Comparison of ENCODE assay signal across 1 cellular context in the genomic region with DNA sequence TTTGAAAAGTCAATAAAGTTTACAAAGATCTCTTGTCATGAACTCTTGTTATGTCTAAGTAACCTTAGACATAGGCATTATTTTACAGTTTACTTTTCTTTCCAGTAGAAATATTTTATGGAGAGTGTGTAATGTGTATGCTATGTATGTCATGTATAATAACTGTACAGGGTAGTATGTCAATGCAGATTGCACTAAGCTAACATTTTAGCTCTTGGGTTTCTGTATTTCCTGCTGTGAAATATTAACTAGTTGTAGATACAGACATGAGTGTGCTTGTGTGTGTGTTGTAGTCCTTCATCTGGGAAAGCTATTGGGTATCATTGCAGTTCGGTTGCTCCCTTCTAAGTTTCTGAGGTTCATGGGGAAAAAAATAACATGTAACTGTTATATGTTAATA.
TF ChIP-seq lines count a peak whose summit lies in the region.

No MANE protein-coding gene starts in this region.

TF ChIP-seq in HepG2, 621 proteins besides CTCF, POLR2A, EP300 and RAD21 (continued from another document):
- TF ChIP-seq, protein P1, sequence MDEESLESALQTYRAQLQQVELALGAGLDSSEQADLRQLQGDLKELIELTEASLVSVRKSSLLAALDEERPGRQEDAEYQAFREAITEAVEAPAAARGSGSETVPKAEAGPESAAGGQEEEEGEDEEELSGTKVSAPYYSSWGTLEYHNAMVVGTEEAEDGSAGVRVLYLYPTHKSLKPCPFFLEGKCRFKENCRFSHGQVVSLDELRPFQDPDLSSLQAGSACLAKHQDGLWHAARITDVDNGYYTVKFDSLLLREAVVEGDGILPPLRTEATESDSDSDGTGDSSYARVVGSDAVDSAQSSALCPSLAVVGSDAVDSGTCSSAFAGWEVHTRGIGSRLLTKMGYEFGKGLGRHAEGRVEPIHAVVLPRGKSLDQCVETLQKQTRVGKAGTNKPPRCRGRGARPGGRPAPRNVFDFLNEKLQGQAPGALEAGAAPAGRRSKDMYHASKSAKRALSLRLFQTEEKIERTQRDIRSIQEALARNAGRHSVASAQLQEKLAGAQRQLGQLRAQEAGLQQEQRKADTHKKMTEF (CRISPR knock-in tag; IDR thresholded peaks at IDR 0.05) = peak; percentile 44; the same call in 1 of the 2 replicates
- TF ChIP-seq, protein P2, sequence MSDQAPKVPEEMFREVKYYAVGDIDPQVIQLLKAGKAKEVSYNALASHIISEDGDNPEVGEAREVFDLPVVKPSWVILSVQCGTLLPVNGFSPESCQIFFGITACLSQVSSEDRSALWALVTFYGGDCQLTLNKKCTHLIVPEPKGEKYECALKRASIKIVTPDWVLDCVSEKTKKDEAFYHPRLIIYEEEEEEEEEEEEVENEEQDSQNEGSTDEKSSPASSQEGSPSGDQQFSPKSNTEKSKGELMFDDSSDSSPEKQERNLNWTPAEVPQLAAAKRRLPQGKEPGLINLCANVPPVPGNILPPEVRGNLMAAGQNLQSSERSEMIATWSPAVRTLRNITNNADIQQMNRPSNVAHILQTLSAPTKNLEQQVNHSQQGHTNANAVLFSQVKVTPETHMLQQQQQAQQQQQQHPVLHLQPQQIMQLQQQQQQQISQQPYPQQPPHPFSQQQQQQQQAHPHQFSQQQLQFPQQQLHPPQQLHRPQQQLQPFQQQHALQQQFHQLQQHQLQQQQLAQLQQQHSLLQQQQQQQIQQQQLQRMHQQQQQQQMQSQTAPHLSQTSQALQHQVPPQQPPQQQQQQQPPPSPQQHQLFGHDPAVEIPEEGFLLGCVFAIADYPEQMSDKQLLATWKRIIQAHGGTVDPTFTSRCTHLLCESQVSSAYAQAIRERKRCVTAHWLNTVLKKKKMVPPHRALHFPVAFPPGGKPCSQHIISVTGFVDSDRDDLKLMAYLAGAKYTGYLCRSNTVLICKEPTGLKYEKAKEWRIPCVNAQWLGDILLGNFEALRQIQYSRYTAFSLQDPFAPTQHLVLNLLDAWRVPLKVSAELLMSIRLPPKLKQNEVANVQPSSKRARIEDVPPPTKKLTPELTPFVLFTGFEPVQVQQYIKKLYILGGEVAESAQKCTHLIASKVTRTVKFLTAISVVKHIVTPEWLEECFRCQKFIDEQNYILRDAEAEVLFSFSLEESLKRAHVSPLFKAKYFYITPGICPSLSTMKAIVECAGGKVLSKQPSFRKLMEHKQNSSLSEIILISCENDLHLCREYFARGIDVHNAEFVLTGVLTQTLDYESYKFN (CRISPR knock-in tag; conservative IDR thresholded peaks at IDR 0.05) = peak; percentile 43; the same call in 1 of the 2 replicates
- TF ChIP-seq SIX1 (CRISPR knock-in tag; IDR thresholded peaks at IDR 0.05; ENCODE audit: borderline replicate concordance) (peak; percentile 38; the same call in 1 of the 2 replicates), KAT8 (CRISPR knock-in tag; IDR thresholded peaks at IDR 0.05) (peak; percentile 24; the same call in 1 of the 2 replicates), FOXA1 (IDR thresholded peaks at IDR 0.05) (no peak), FOXA1 (CRISPR knock-in tag; IDR thresholded peaks at IDR 0.05) (0 out of 2 replicates have a peak, but pooled peaks have one; percentile 21), ZNF569 (CRISPR knock-in tag; IDR thresholded peaks at IDR 0.05; ENCODE audit: borderline replicate concordance) (0 out of 2 replicates have a peak, but pooled peaks have one; percentile 55), ZNF33B (CRISPR knock-in tag; IDR thresholded peaks at IDR 0.05) (no peak), ZNF652 (CRISPR knock-in tag; IDR thresholded peaks at IDR 0.05; ENCODE audit: borderline replicate concordance, low read depth) (peak; percentile 67), ZNF331 (CRISPR knock-in tag; IDR thresholded peaks at IDR 0.05) (peak; percentile 39; the same call in 1 of the 2 replicates), GATA4 (IDR thresholded peaks at IDR 0.05; ENCODE audit: borderline replicate concordance, low read depth) (no peak)
- TF ChIP-seq, protein P3, sequence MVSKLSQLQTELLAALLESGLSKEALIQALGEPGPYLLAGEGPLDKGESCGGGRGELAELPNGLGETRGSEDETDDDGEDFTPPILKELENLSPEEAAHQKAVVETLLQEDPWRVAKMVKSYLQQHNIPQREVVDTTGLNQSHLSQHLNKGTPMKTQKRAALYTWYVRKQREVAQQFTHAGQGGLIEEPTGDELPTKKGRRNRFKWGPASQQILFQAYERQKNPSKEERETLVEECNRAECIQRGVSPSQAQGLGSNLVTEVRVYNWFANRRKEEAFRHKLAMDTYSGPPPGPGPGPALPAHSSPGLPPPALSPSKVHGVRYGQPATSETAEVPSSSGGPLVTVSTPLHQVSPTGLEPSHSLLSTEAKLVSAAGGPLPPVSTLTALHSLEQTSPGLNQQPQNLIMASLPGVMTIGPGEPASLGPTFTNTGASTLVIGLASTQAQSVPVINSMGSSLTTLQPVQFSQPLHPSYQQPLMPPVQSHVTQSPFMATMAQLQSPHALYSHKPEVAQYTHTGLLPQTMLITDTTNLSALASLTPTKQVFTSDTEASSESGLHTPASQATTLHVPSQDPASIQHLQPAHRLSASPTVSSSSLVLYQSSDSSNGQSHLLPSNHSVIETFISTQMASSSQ (IDR thresholded peaks at IDR 0.05; ENCODE audit: low read depth) = peak; percentile 75
- TF ChIP-seq, protein P3 (CRISPR knock-in tag; IDR thresholded peaks at IDR 0.05; ENCODE audit: borderline replicate concordance) = peak; percentile 67; the same call in 1 of the 2 replicates
- TF ChIP-seq, protein P4, sequence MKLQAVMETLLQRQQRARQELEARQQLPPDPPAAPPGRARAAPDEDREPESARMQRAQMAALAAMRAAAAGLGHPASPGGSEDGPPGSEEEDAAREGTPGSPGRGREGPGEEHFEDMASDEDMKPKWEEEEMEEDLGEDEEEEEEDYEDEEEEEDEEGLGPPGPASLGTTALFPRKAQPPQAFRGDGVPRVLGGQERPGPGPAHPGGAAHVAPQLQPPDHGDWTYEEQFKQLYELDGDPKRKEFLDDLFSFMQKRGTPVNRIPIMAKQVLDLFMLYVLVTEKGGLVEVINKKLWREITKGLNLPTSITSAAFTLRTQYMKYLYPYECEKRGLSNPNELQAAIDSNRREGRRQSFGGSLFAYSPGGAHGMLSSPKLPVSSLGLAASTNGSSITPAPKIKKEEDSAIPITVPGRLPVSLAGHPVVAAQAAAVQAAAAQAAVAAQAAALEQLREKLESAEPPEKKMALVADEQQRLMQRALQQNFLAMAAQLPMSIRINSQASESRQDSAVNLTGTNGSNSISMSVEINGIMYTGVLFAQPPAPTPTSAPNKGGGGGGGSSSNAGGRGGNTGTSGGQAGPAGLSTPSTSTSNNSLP (IDR thresholded peaks at IDR 0.05; ENCODE audit: low read depth, low read length) = peak; percentile 63
- TF ChIP-seq, protein P5, sequence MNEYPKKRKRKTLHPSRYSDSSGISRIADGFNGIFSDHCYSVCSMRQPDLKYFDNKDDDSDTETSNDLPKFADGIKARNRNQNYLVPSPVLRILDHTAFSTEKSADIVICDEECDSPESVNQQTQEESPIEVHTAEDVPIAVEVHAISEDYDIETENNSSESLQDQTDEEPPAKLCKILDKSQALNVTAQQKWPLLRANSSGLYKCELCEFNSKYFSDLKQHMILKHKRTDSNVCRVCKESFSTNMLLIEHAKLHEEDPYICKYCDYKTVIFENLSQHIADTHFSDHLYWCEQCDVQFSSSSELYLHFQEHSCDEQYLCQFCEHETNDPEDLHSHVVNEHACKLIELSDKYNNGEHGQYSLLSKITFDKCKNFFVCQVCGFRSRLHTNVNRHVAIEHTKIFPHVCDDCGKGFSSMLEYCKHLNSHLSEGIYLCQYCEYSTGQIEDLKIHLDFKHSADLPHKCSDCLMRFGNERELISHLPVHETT (CRISPR knock-in tag; conservative IDR thresholded peaks at IDR 0.05) = no peak
